ENCODE assay signal across 17 cellular contexts in the genomic region with DNA sequence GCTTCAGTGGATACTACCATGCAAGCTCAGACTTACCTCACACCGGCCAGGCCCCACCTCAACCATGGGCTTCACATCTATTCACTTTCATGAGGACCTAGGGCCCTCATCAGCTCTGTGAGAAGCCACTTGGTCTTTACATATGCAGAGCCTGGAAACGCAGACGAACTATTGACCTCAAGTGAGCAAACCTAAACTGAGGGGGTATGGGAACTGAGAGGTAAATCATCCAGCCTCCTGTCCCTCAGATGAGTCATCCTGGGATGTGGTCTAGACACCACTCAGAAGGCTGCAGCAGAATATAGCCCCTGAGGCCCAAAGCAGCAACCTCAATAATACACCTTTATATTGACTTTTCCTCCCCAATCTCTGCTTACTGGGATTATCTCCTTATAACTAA.
DNase-seq lines count a peak whose midpoint lies in the region; ATAC-seq and TF ChIP-seq lines count a peak whose summit lies in the region.
"Had no signal": no experiment of that assay in that cellular context is flagged by ENCODE, and none has a peak within 500 bp of the region (broad histone marks: within the 10 kb centered on the region; RNA-seq: fewer than 3 reads in every experiment).

No MANE protein-coding gene starts in this region.

- CTCF ChIA-PET in Calu3 (lab: Charles Lee): no interaction called here

- H3K4me3 ChIP-seq in fibroblast of villous mesenchyme (ENCODE audit: low read depth, low read length) (no peak overlapping the region), left lung (no peak overlapping the region)
- H3K4me3 ChIP-seq: heart right ventricle had no signal

- DNase-seq in GM13977 (ENCODE audit: low spot score) (peak; percentile 11), NCI-H69 (lab: John Stamatoyannopoulos, UW) (peak; percentile 16), fibroblast of villous mesenchyme (ENCODE audit: low read depth) (peak; percentile 53), left lung (no peak), Calu3 (no peak)
- no peak for DNase-seq in activated effector memory CD4-positive, alpha-beta T cell treated with Interleukin-2 at 50 U/mL for 16 hours
- DNase-seq: heart right ventricle, left ventricle myocardium superior, NCI-H1105, right cardiac atrium, T-helper 9 cell had no signal

- peak; percentile 57 for ATAC-seq in HG02642 (IDR thresholded peaks at IDR 0.05; ENCODE audit: poor library complexity, unreplicated experiment)
- no peak for ATAC-seq in left lung
- ATAC-seq in GM21723 (IDR thresholded peaks at IDR 0.05; ENCODE audit: unreplicated experiment): no peak
- ATAC-seq: heart right ventricle, left ventricle myocardium superior, right cardiac atrium, Right ventricle myocardium inferior had no signal

- H3K36me3 ChIP-seq in left lung: no peaks in the 10 kb centered on the region
- H3K36me3 ChIP-seq: heart right ventricle had no signal

- intact Hi-C loops in left lung (cut with DNase I): no loop called here
- intact Hi-C loops in Calu3 (cut with micrococcal nuclease; ENCODE audit: unreplicated experiment): no loop called here

- H3K9me3 ChIP-seq in left lung: no peaks in the 10 kb centered on the region

- H3K4me3 Mint-ChIP-seq in Calu3 (ENCODE audit: low read depth, unreplicated experiment): no peak overlapping the region
- H3K4me3 Mint-ChIP-seq: central memory CD8-positive, alpha-beta T cell; natural killer cell treated with Interleukin-12 subunit alpha and Interleukin-12 subunit beta and Interleukin-15 and Interleukin-18, amount 100 ng/mL, for 72 hours; stimulated activated naive CD8-positive, alpha-beta T cell treated with anti-CD3 and anti-CD28 coated beads, Interleukin-15, Interleukin-2, amounts not matched to agents 100 ng/mL and 50 ng/mL, for 24 hours had no signal

- no peaks in the 10 kb centered on the region for H3K27me3 ChIP-seq in left lung

- no peak for TF ChIP-seq CTCF in GM13977 (IDR thresholded peaks at IDR 0.05; ENCODE audit: extremely low read depth, insufficient read depth, missing control alignments)
- TF ChIP-seq CTCF in fibroblast of villous mesenchyme (IDR thresholded peaks at IDR 0.05; ENCODE audit: insufficient read depth, low read depth, low read length): no peak
- TF ChIP-seq CTCF in left lung (IDR thresholded peaks at IDR 0.05): no peak
- no peak for TF ChIP-seq CTCF in Calu3 (IDR thresholded peaks at IDR 0.05; ENCODE audit: unreplicated experiment)

- peaks cover 6% of the 10 kb centered on the region for H3K9me3 Mint-ChIP-seq in Calu3 (ENCODE audit: low read depth, unreplicated experiment)
- H3K9me3 Mint-ChIP-seq: natural killer cell treated with Interleukin-12 subunit alpha and Interleukin-12 subunit beta and Interleukin-15 and Interleukin-18, amount 100 ng/mL, for 72 hours; stimulated activated naive CD8-positive, alpha-beta T cell treated with anti-CD3 and anti-CD28 coated beads, Interleukin-15, Interleukin-2, amounts not matched to agents 100 ng/mL and 50 ng/mL, for 24 hours had no signal

- no peaks in the 10 kb centered on the region for H3K27me3 Mint-ChIP-seq in Calu3 (ENCODE audit: unreplicated experiment)
- H3K27me3 Mint-ChIP-seq: central memory CD8-positive, alpha-beta T cell; natural killer cell treated with Interleukin-12 subunit alpha and Interleukin-12 subunit beta and Interleukin-15 and Interleukin-18, amount 100 ng/mL, for 72 hours had no signal

- in situ Hi-C loops in GM13977 (cut with MboI; ENCODE audit: low pct_unique_long_range_greater_than_20kb, low sequenced_read_pairs, unreplicated experiment): no loop called here

- no peak overlapping the region for H3K27ac Mint-ChIP-seq in Calu3 (ENCODE audit: unreplicated experiment)
- H3K27ac Mint-ChIP-seq: natural killer cell treated with Interleukin-12 subunit alpha and Interleukin-12 subunit beta and Interleukin-15 and Interleukin-18, amount 100 ng/mL, for 72 hours; stimulated activated naive CD8-positive, alpha-beta T cell treated with anti-CD3 and anti-CD28 coated beads, Interleukin-15, Interleukin-2, amounts not matched to agents 100 ng/mL and 50 ng/mL, for 24 hours had no signal

- H3K36me3 Mint-ChIP-seq in Calu3 (ENCODE audit: insufficient read depth, unreplicated experiment): no peaks in the 10 kb centered on the region
- H3K36me3 Mint-ChIP-seq: natural killer cell treated with Interleukin-12 subunit alpha and Interleukin-12 subunit beta and Interleukin-15 and Interleukin-18, amount 100 ng/mL, for 72 hours had no signal

- H3K4me1 Mint-ChIP-seq in Calu3 (ENCODE audit: low read depth, unreplicated experiment): peaks cover 25% of the 10 kb centered on the region
- H3K4me1 Mint-ChIP-seq: central memory CD8-positive, alpha-beta T cell had no signal

- no peaks in the 10 kb centered on the region for H3K4me1 ChIP-seq in left lung

- H3K27ac ChIP-seq in left lung: no peak overlapping the region
- H3K27ac ChIP-seq: heart right ventricle had no signal

- BruUV-seq in Calu3 (replicated peaks; lab: Mats Ljungman, UMichigan): no TSS peak

Comparison
In these comparisons a context has a peak if more than half of its experiments do, and no peak if none do; other contexts are left out.
1. DNase-seq: peak in GM13977 (single experiment), NCI-H69 (single experiment) and fibroblast of villous mesenchyme (single experiment); none in activated effector memory CD4-positive, alpha-beta T cell treated with Interleukin-2 at 50 U/mL for 16 hours (single experiment), left lung (0 of 2) and Calu3 (single experiment).